Comparison of ENCODE assay signal across 1 cellular context in genomic region chr5:32174011-32174866, GRCh38.
TF ChIP-seq lines count a peak whose summit lies in the region.

GOLPH3 (minus strand) TSS chr5:32174319; CDS start chr5:32174034, 285 bp downstream.

TF ChIP-seq in HepG2, 621 proteins besides CTCF, POLR2A, EP300 and RAD21 (continued from another document and continues in another):
- TF ChIP-seq, protein P1, sequence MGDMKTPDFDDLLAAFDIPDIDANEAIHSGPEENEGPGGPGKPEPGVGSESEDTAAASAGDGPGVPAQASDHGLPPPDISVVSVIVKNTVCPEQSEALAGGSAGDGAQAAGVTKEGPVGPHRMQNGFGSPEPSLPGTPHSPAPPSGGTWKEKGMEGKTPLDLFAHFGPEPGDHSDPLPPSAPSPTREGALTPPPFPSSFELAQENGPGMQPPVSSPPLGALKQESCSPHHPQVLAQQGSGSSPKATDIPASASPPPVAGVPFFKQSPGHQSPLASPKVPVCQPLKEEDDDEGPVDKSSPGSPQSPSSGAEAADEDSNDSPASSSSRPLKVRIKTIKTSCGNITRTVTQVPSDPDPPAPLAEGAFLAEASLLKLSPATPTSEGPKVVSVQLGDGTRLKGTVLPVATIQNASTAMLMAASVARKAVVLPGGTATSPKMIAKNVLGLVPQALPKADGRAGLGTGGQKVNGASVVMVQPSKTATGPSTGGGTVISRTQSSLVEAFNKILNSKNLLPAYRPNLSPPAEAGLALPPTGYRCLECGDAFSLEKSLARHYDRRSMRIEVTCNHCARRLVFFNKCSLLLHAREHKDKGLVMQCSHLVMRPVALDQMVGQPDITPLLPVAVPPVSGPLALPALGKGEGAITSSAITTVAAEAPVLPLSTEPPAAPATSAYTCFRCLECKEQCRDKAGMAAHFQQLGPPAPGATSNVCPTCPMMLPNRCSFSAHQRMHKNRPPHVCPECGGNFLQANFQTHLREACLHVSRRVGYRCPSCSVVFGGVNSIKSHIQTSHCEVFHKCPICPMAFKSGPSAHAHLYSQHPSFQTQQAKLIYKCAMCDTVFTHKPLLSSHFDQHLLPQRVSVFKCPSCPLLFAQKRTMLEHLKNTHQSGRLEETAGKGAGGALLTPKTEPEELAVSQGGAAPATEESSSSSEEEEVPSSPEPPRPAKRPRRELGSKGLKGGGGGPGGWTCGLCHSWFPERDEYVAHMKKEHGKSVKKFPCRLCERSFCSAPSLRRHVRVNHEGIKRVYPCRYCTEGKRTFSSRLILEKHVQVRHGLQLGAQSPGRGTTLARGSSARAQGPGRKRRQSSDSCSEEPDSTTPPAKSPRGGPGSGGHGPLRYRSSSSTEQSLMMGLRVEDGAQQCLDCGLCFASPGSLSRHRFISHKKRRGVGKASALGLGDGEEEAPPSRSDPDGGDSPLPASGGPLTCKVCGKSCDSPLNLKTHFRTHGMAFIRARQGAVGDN (CRISPR knock-in tag; IDR thresholded peaks at IDR 0.05), result peak; percentile 93
- TF ChIP-seq KLF16 (CRISPR knock-in tag; IDR thresholded peaks at IDR 0.05), result peak in 1 of 2 experiments; percentile 73; a peak in 2 of 4 replicates
- TF ChIP-seq, protein P2, sequence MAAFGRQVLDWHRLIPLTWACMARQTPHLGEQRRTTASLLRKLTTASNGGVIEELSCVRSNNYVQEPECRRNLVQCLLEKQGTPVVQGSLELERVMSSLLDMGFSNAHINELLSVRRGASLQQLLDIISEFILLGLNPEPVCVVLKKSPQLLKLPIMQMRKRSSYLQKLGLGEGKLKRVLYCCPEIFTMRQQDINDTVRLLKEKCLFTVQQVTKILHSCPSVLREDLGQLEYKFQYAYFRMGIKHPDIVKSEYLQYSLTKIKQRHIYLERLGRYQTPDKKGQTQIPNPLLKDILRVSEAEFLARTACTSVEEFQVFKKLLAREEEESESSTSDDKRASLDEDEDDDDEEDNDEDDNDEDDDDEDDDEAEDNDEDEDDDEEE (CRISPR knock-in tag; IDR thresholded peaks at IDR 0.05), result peak; percentile 88; the same call in 1 of the 2 replicates
- TF ChIP-seq POLR2AphosphoS5 (IDR thresholded peaks at IDR 0.05; ENCODE audit: low read depth, low read length), result peak; percentile 81
- no peak for TF ChIP-seq ZEB1 (IDR thresholded peaks at IDR 0.05; ENCODE audit: insufficient replicate concordance, low read depth)
- TF ChIP-seq NR2C2 (CRISPR knock-in tag; IDR thresholded peaks at IDR 0.05; ENCODE audit: borderline replicate concordance), result peak; percentile 80
- TF ChIP-seq ZNF17 (CRISPR knock-in tag; IDR thresholded peaks at IDR 0.05), result no peak
- TF ChIP-seq PHF20 (CRISPR knock-in tag; IDR thresholded peaks at IDR 0.05), result peak; percentile 73
- peak; percentile 43 for TF ChIP-seq SP4 (CRISPR knock-in tag; IDR thresholded peaks at IDR 0.05)
- TF ChIP-seq ZNF616 (CRISPR knock-in tag; IDR thresholded peaks at IDR 0.05; ENCODE audit: low read depth), result peak; percentile 81; the same call in 1 of the 2 replicates
- TF ChIP-seq, protein P3, sequence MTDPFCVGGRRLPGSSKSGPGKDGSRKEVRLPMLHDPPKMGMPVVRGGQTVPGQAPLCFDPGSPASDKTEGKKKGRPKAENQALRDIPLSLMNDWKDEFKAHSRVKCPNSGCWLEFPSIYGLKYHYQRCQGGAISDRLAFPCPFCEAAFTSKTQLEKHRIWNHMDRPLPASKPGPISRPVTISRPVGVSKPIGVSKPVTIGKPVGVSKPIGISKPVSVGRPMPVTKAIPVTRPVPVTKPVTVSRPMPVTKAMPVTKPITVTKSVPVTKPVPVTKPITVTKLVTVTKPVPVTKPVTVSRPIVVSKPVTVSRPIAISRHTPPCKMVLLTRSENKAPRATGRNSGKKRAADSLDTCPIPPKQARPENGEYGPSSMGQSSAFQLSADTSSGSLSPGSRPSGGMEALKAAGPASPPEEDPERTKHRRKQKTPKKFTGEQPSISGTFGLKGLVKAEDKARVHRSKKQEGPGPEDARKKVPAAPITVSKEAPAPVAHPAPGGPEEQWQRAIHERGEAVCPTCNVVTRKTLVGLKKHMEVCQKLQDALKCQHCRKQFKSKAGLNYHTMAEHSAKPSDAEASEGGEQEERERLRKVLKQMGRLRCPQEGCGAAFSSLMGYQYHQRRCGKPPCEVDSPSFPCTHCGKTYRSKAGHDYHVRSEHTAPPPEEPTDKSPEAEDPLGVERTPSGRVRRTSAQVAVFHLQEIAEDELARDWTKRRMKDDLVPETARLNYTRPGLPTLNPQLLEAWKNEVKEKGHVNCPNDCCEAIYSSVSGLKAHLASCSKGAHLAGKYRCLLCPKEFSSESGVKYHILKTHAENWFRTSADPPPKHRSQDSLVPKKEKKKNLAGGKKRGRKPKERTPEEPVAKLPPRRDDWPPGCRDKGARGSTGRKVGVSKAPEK (CRISPR knock-in tag; IDR thresholded peaks at IDR 0.05; ENCODE audit: borderline replicate concordance), result no peak
- TF ChIP-seq KLF6 (CRISPR knock-in tag; IDR thresholded peaks at IDR 0.05), result no peak; the same call in 1 of the 2 replicates
- TF ChIP-seq NBN (conservative IDR thresholded peaks at IDR 0.05), result no peak
- TF ChIP-seq, protein P4, sequence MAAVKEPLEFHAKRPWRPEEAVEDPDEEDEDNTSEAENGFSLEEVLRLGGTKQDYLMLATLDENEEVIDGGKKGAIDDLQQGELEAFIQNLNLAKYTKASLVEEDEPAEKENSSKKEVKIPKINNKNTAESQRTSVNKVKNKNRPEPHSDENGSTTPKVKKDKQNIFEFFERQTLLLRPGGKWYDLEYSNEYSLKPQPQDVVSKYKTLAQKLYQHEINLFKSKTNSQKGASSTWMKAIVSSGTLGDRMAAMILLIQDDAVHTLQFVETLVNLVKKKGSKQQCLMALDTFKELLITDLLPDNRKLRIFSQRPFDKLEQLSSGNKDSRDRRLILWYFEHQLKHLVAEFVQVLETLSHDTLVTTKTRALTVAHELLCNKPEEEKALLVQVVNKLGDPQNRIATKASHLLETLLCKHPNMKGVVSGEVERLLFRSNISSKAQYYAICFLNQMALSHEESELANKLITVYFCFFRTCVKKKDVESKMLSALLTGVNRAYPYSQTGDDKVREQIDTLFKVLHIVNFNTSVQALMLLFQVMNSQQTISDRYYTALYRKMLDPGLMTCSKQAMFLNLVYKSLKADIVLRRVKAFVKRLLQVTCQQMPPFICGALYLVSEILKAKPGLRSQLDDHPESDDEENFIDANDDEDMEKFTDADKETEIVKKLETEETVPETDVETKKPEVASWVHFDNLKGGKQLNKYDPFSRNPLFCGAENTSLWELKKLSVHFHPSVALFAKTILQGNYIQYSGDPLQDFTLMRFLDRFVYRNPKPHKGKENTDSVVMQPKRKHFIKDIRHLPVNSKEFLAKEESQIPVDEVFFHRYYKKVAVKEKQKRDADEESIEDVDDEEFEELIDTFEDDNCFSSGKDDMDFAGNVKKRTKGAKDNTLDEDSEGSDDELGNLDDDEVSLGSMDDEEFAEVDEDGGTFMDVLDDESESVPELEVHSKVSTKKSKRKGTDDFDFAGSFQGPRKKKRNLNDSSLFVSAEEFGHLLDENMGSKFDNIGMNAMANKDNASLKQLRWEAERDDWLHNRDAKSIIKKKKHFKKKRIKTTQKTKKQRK (IDR thresholded peaks at IDR 0.05; ENCODE audit: low read length), result no peak
- TF ChIP-seq SAP130 (CRISPR knock-in tag; IDR thresholded peaks at IDR 0.05; ENCODE audit: low read depth), result peak; percentile 85
- no peak for TF ChIP-seq AFF4 (CRISPR knock-in tag; IDR thresholded peaks at IDR 0.05)
- TF ChIP-seq RXRA (CRISPR knock-in tag; IDR thresholded peaks at IDR 0.05), result peak; percentile 67
- no peak for TF ChIP-seq HHEX (CRISPR knock-in tag; IDR thresholded peaks at IDR 0.05)
- no peak for TF ChIP-seq MTA3 (CRISPR knock-in tag; IDR thresholded peaks at IDR 0.05)
- TF ChIP-seq MTA1 (CRISPR knock-in tag; IDR thresholded peaks at IDR 0.05; ENCODE audit: borderline replicate concordance), result peak; percentile 83; the same call in 1 of the 2 replicates
- no peak for TF ChIP-seq ZNF263 (CRISPR knock-in tag; IDR thresholded peaks at IDR 0.05)
- 0 out of 2 replicates have a peak, but pooled peaks have one; percentile 50 for TF ChIP-seq ZNF30 (CRISPR knock-in tag; IDR thresholded peaks at IDR 0.05)
- no peak for TF ChIP-seq NR1H2 (CRISPR knock-in tag; IDR thresholded peaks at IDR 0.05; ENCODE audit: borderline replicate concordance, low read depth)
- no peak for TF ChIP-seq HINFP (CRISPR knock-in tag; IDR thresholded peaks at IDR 0.05; ENCODE audit: low read depth)
- TF ChIP-seq, protein P5, sequence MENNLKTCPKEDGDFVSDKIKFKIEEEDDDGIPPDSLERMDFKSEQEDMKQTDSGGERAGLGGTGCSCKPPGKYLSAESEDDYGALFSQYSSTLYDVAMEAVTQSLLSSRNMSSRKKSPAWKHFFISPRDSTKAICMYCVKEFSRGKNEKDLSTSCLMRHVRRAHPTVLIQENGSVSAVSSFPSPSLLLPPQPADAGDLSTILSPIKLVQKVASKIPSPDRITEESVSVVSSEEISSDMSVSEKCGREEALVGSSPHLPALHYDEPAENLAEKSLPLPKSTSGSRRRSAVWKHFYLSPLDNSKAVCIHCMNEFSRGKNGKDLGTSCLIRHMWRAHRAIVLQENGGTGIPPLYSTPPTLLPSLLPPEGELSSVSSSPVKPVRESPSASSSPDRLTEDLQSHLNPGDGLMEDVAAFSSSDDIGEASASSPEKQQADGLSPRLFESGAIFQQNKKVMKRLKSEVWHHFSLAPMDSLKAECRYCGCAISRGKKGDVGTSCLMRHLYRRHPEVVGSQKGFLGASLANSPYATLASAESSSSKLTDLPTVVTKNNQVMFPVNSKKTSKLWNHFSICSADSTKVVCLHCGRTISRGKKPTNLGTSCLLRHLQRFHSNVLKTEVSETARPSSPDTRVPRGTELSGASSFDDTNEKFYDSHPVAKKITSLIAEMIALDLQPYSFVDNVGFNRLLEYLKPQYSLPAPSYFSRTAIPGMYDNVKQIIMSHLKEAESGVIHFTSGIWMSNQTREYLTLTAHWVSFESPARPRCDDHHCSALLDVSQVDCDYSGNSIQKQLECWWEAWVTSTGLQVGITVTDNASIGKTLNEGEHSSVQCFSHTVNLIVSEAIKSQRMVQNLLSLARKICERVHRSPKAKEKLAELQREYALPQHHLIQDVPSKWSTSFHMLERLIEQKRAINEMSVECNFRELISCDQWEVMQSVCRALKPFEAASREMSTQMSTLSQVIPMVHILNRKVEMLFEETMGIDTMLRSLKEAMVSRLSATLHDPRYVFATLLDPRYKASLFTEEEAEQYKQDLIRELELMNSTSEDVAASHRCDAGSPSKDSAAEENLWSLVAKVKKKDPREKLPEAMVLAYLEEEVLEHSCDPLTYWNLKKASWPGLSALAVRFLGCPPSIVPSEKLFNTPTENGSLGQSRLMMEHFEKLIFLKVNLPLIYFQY (CRISPR knock-in tag; IDR thresholded peaks at IDR 0.05; ENCODE audit: borderline replicate concordance), result peak; percentile 85; the same call in 1 of the 2 replicates
- TF ChIP-seq NR2F6 (IDR thresholded peaks at IDR 0.05), result no peak; the same call in 1 of the 2 replicates
- TF ChIP-seq NR2F6 (CRISPR knock-in tag; IDR thresholded peaks at IDR 0.05), result peak; percentile 4; the same call in 1 of the 2 replicates
- 0 out of 2 replicates have a peak, but pooled peaks have one; percentile 21 for TF ChIP-seq ZFP37 (CRISPR knock-in tag; IDR thresholded peaks at IDR 0.05; ENCODE audit: borderline replicate concordance)
- no peak for TF ChIP-seq KLF9 (CRISPR knock-in tag; IDR thresholded peaks at IDR 0.05; ENCODE audit: low read depth)
- no peak for TF ChIP-seq DNMT3B (CRISPR knock-in tag; conservative IDR thresholded peaks at IDR 0.05)
- no peak for TF ChIP-seq PLRG1 (conservative IDR thresholded peaks at IDR 0.05)
- TF ChIP-seq GTF2F1 (IDR thresholded peaks at IDR 0.05; ENCODE audit: low read length), result no peak
- TF ChIP-seq, protein P6, sequence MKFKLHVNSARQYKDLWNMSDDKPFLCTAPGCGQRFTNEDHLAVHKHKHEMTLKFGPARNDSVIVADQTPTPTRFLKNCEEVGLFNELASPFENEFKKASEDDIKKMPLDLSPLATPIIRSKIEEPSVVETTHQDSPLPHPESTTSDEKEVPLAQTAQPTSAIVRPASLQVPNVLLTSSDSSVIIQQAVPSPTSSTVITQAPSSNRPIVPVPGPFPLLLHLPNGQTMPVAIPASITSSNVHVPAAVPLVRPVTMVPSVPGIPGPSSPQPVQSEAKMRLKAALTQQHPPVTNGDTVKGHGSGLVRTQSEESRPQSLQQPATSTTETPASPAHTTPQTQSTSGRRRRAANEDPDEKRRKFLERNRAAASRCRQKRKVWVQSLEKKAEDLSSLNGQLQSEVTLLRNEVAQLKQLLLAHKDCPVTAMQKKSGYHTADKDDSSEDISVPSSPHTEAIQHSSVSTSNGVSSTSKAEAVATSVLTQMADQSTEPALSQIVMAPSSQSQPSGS (CRISPR knock-in tag; IDR thresholded peaks at IDR 0.05), result peak; percentile 97
- TF ChIP-seq SRSF1 (optimal IDR thresholded peaks at IDR 0.05; ENCODE audit: low read depth, low read length), result peak; percentile 72
- no peak for TF ChIP-seq ATAD3A (CRISPR knock-in tag; IDR thresholded peaks at IDR 0.05)
- no peak; the same call in 1 of the 2 replicates for TF ChIP-seq ZBTB8A (CRISPR knock-in tag; IDR thresholded peaks at IDR 0.05; ENCODE audit: borderline replicate concordance, low read depth)
- peak; percentile 70; the same call in 1 of the 2 replicates for TF ChIP-seq PHF21A (CRISPR knock-in tag; IDR thresholded peaks at IDR 0.05)
